In the genomic region with DNA sequence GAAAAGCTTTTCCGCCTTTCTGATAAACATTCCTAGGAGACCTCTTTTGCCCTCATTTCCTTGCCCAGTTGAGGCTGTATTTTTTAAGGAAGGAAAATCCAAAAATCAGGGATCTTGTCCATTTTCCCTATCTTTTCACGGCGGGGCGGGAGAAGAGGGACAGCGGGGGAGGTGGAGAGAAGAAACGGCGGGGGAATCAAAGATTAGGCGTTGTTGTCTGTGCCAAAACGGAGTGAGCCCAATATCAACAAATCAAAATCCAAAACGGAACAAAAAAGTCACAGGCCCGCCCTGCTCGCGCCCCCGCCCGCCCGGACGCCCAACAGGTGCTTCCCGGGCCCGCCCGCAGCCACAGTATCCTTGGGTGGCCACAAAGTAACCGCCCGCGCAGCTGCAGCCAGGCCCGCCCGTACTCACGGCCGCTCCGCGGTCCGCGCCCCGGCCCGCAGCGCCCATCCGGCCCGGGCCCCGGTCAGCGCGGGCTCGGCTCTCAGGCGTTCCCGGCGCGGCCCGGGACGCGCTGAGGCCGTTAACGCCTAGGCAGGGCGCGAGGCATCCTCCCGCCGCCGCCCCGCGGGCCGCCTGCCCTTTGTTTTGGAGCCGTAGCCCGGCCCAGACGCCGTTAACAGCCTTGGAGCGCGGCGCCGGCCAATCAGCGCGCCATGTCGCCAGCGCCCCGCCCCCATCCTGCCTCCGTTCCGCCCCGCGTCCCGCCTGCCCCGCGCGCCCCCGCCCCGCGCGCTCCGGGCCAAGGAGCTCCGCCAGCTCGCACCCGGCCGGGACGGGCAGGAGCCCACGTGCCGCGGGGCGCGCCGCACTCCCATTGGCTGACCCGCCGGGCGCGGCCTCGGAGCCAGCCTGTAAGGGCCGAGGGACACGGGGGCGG, we compare ENCODE assay signal across 1 cellular context.
A peak's percentile ranks its signal among the peaks of the same experiment; 100 is the strongest.
TF ChIP-seq lines count a peak whose summit lies in the region.

A gene with protein sequence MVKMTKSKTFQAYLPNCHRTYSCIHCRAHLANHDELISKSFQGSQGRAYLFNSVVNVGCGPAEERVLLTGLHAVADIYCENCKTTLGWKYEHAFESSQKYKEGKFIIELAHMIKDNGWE (minus strand): TSS at position 597 of the 886 bp plus-strand sequence. CDS start 25,050 bp downstream, outside the sequence.

TF ChIP-seq in K562, 482 proteins besides CTCF, POLR2A, EP300 and RAD21 (continued from another document and continues in another):
- TF ChIP-seq, protein P1, sequence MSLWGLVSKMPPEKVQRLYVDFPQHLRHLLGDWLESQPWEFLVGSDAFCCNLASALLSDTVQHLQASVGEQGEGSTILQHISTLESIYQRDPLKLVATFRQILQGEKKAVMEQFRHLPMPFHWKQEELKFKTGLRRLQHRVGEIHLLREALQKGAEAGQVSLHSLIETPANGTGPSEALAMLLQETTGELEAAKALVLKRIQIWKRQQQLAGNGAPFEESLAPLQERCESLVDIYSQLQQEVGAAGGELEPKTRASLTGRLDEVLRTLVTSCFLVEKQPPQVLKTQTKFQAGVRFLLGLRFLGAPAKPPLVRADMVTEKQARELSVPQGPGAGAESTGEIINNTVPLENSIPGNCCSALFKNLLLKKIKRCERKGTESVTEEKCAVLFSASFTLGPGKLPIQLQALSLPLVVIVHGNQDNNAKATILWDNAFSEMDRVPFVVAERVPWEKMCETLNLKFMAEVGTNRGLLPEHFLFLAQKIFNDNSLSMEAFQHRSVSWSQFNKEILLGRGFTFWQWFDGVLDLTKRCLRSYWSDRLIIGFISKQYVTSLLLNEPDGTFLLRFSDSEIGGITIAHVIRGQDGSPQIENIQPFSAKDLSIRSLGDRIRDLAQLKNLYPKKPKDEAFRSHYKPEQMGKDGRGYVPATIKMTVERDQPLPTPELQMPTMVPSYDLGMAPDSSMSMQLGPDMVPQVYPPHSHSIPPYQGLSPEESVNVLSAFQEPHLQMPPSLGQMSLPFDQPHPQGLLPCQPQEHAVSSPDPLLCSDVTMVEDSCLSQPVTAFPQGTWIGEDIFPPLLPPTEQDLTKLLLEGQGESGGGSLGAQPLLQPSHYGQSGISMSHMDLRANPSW (CRISPR knock-in tag; IDR thresholded peaks at IDR 0.05), result peak; percentile 98
- no peak for TF ChIP-seq TAF7 (tag; IDR thresholded peaks at IDR 0.05)
- no peak for TF ChIP-seq RBM15 (IDR thresholded peaks at IDR 0.05; ENCODE audit: insufficient read depth, low read length)
- no peak for TF ChIP-seq MIER1 (IDR thresholded peaks at IDR 0.05; ENCODE audit: low read depth)
- no peak for TF ChIP-seq DMBX1 (CRISPR knock-in tag; IDR thresholded peaks at IDR 0.05; ENCODE audit: borderline replicate concordance)
- TF ChIP-seq, protein P2, sequence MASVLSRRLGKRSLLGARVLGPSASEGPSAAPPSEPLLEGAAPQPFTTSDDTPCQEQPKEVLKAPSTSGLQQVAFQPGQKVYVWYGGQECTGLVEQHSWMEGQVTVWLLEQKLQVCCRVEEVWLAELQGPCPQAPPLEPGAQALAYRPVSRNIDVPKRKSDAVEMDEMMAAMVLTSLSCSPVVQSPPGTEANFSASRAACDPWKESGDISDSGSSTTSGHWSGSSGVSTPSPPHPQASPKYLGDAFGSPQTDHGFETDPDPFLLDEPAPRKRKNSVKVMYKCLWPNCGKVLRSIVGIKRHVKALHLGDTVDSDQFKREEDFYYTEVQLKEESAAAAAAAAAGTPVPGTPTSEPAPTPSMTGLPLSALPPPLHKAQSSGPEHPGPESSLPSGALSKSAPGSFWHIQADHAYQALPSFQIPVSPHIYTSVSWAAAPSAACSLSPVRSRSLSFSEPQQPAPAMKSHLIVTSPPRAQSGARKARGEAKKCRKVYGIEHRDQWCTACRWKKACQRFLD (CRISPR knock-in tag; IDR thresholded peaks at IDR 0.05), result no peak
- peak; percentile 78 for TF ChIP-seq KDM5B (IDR thresholded peaks at IDR 0.05; ENCODE audit: insufficient replicate concordance, low read depth, low read length)
- TF ChIP-seq ZBTB7A (IDR thresholded peaks at IDR 0.05; ENCODE audit: borderline replicate concordance, control insufficient read depth, low read depth, low read length), result no peak
- TF ChIP-seq, protein P3, sequence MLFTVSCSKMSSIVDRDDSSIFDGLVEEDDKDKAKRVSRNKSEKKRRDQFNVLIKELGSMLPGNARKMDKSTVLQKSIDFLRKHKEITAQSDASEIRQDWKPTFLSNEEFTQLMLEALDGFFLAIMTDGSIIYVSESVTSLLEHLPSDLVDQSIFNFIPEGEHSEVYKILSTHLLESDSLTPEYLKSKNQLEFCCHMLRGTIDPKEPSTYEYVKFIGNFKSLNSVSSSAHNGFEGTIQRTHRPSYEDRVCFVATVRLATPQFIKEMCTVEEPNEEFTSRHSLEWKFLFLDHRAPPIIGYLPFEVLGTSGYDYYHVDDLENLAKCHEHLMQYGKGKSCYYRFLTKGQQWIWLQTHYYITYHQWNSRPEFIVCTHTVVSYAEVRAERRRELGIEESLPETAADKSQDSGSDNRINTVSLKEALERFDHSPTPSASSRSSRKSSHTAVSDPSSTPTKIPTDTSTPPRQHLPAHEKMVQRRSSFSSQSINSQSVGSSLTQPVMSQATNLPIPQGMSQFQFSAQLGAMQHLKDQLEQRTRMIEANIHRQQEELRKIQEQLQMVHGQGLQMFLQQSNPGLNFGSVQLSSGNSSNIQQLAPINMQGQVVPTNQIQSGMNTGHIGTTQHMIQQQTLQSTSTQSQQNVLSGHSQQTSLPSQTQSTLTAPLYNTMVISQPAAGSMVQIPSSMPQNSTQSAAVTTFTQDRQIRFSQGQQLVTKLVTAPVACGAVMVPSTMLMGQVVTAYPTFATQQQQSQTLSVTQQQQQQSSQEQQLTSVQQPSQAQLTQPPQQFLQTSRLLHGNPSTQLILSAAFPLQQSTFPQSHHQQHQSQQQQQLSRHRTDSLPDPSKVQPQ (CRISPR knock-in tag; IDR thresholded peaks at IDR 0.05; ENCODE audit: borderline replicate concordance), result no peak
- TF ChIP-seq ZNF143 (CRISPR knock-in tag; IDR thresholded peaks at IDR 0.05), result no peak
- TF ChIP-seq, protein P4, sequence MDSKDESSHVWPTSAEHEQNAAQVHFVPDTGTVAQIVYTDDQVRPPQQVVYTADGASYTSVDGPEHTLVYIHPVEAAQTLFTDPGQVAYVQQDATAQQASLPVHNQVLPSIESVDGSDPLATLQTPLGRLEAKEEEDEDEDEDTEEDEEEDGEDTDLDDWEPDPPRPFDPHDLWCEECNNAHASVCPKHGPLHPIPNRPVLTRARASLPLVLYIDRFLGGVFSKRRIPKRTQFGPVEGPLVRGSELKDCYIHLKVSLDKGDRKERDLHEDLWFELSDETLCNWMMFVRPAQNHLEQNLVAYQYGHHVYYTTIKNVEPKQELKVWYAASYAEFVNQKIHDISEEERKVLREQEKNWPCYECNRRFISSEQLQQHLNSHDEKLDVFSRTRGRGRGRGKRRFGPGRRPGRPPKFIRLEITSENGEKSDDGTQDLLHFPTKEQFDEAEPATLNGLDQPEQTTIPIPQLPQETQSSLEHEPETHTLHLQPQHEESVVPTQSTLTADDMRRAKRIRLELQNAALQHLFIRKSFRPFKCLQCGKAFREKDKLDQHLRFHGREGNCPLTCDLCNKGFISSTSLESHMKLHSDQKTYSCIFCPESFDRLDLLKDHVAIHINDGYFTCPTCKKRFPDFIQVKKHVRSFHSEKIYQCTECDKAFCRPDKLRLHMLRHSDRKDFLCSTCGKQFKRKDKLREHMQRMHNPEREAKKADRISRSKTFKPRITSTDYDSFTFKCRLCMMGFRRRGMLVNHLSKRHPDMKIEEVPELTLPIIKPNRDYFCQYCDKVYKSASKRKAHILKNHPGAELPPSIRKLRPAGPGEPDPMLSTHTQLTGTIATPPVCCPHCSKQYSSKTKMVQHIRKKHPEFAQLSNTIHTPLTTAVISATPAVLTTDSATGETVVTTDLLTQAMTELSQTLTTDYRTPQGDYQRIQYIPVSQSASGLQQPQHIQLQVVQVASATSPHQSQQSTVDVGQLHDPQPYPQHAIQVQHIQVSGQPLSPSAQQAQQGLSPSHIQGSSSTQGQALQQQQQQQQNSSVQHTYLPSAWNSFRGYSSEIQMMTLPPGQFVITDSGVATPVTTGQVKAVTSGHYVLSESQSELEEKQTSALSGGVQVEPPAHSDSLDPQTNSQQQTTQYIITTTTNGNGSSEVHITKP (IDR thresholded peaks at IDR 0.05; ENCODE audit: partially characterized antibody), result no peak
- no peak for TF ChIP-seq EHMT2 (IDR thresholded peaks at IDR 0.05)
- TF ChIP-seq SREBF2 (CRISPR knock-in tag; IDR thresholded peaks at IDR 0.05), result no peak
- TF ChIP-seq SIN3B (IDR thresholded peaks at IDR 0.05; ENCODE audit: low read depth), result no peak
- no peak for TF ChIP-seq GTF2E2 (tag; IDR thresholded peaks at IDR 0.05)
- TF ChIP-seq, protein P5, sequence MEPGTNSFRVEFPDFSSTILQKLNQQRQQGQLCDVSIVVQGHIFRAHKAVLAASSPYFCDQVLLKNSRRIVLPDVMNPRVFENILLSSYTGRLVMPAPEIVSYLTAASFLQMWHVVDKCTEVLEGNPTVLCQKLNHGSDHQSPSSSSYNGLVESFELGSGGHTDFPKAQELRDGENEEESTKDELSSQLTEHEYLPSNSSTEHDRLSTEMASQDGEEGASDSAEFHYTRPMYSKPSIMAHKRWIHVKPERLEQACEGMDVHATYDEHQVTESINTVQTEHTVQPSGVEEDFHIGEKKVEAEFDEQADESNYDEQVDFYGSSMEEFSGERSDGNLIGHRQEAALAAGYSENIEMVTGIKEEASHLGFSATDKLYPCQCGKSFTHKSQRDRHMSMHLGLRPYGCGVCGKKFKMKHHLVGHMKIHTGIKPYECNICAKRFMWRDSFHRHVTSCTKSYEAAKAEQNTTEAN (CRISPR knock-in tag; IDR thresholded peaks at IDR 0.05), result no peak
- TF ChIP-seq, protein P6, sequence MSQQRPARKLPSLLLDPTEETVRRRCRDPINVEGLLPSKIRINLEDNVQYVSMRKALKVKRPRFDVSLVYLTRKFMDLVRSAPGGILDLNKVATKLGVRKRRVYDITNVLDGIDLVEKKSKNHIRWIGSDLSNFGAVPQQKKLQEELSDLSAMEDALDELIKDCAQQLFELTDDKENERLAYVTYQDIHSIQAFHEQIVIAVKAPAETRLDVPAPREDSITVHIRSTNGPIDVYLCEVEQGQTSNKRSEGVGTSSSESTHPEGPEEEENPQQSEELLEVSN (IDR thresholded peaks at IDR 0.05; ENCODE audit: borderline replicate concordance in 1 of 2, extremely low read depth in 1 of 2, insufficient read depth in 1 of 2, insufficient read length in 1 of 2, low read depth in 1 of 2, low read length in 1 of 2, poor library complexity in 1 of 2, severe bottlenecking in 1 of 2), result peak in 1 of 2 experiments; percentile 100
- TF ChIP-seq, protein P7, sequence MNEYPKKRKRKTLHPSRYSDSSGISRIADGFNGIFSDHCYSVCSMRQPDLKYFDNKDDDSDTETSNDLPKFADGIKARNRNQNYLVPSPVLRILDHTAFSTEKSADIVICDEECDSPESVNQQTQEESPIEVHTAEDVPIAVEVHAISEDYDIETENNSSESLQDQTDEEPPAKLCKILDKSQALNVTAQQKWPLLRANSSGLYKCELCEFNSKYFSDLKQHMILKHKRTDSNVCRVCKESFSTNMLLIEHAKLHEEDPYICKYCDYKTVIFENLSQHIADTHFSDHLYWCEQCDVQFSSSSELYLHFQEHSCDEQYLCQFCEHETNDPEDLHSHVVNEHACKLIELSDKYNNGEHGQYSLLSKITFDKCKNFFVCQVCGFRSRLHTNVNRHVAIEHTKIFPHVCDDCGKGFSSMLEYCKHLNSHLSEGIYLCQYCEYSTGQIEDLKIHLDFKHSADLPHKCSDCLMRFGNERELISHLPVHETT (CRISPR knock-in tag; conservative IDR thresholded peaks at IDR 0.05 in 1 of 2, IDR thresholded peaks at IDR 0.05 in 1 of 2), result no peak
- TF ChIP-seq ZNF644 (tag; IDR thresholded peaks at IDR 0.05; ENCODE audit: low read depth), result no peak
- TF ChIP-seq, protein P8, sequence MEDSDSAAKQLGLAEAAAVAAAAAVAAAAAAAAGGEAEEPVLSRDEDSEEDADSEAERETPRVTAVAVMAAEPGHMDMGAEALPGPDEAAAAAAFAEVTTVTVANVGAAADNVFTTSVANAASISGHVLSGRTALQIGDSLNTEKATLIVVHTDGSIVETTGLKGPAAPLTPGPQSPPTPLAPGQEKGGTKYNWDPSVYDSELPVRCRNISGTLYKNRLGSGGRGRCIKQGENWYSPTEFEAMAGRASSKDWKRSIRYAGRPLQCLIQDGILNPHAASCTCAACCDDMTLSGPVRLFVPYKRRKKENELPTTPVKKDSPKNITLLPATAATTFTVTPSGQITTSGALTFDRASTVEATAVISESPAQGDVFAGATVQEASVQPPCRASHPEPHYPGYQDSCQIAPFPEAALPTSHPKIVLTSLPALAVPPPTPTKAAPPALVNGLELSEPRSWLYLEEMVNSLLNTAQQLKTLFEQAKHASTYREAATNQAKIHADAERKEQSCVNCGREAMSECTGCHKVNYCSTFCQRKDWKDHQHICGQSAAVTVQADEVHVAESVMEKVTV (CRISPR knock-in tag; IDR thresholded peaks at IDR 0.05), result no peak
- TF ChIP-seq, protein P9, sequence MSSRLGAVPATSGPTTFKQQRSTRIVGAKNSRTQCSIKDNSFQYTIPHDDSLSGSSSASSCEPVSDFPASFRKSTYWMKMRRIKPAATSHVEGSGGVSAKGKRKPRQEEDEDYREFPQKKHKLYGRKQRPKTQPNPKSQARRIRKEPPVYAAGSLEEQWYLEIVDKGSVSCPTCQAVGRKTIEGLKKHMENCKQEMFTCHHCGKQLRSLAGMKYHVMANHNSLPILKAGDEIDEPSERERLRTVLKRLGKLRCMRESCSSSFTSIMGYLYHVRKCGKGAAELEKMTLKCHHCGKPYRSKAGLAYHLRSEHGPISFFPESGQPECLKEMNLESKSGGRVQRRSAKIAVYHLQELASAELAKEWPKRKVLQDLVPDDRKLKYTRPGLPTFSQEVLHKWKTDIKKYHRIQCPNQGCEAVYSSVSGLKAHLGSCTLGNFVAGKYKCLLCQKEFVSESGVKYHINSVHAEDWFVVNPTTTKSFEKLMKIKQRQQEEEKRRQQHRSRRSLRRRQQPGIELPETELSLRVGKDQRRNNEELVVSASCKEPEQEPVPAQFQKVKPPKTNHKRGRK (tag; IDR thresholded peaks at IDR 0.05), result no peak
- TF ChIP-seq, protein P10, sequence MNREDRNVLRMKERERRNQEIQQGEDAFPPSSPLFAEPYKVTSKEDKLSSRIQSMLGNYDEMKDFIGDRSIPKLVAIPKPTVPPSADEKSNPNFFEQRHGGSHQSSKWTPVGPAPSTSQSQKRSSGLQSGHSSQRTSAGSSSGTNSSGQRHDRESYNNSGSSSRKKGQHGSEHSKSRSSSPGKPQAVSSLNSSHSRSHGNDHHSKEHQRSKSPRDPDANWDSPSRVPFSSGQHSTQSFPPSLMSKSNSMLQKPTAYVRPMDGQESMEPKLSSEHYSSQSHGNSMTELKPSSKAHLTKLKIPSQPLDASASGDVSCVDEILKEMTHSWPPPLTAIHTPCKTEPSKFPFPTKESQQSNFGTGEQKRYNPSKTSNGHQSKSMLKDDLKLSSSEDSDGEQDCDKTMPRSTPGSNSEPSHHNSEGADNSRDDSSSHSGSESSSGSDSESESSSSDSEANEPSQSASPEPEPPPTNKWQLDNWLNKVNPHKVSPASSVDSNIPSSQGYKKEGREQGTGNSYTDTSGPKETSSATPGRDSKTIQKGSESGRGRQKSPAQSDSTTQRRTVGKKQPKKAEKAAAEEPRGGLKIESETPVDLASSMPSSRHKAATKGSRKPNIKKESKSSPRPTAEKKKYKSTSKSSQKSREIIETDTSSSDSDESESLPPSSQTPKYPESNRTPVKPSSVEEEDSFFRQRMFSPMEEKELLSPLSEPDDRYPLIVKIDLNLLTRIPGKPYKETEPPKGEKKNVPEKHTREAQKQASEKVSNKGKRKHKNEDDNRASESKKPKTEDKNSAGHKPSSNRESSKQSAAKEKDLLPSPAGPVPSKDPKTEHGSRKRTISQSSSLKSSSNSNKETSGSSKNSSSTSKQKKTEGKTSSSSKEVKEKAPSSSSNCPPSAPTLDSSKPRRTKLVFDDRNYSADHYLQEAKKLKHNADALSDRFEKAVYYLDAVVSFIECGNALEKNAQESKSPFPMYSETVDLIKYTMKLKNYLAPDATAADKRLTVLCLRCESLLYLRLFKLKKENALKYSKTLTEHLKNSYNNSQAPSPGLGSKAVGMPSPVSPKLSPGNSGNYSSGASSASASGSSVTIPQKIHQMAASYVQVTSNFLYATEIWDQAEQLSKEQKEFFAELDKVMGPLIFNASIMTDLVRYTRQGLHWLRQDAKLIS (CRISPR knock-in tag; IDR thresholded peaks at IDR 0.05), result no peak
- TF ChIP-seq ZBED1 (IDR thresholded peaks at IDR 0.05), result no peak
- no peak for TF ChIP-seq BRD9 (IDR thresholded peaks at IDR 0.05; ENCODE audit: low read depth, partially characterized antibody)
- TF ChIP-seq CHD1 (IDR thresholded peaks at IDR 0.05; ENCODE audit: low read length), result peak; percentile 83
- no peak for TF ChIP-seq ZKSCAN8 (CRISPR knock-in tag; IDR thresholded peaks at IDR 0.05)
- no peak for TF ChIP-seq SNIP1 (IDR thresholded peaks at IDR 0.05; ENCODE audit: low read depth)
